ENCODE assay signal across 14 cellular contexts in genomic region chrX:32644476-32644875, GRCh38.
DNase-seq lines count a peak whose midpoint lies in the region; ATAC-seq and TF ChIP-seq lines count a peak whose summit lies in the region.
"Had no signal": no experiment of that assay in that cellular context is flagged by ENCODE, and none has a peak within 500 bp of the region (broad histone marks: within the 10 kb centered on the region; RNA-seq: fewer than 3 reads in every experiment).

No MANE protein-coding gene starts in this region.

- H3K9me3 Mint-ChIP-seq in GM23338 = no peaks in the 10 kb centered on the region
- H3K9me3 Mint-ChIP-seq in mesothelial cell of epicardium = no peaks in the 10 kb centered on the region
- H3K9me3 Mint-ChIP-seq: IgD-negative memory B cell had no signal

- H4K20me1 ChIP-seq in GM23338 (replicated peaks; ENCODE audit: insufficient read depth) = no peaks in the 10 kb centered on the region

- no peak overlapping the region; the same call in 1 of the 2 replicates for H3K27ac Mint-ChIP-seq in GM23338
- H3K27ac Mint-ChIP-seq in mesothelial cell of epicardium = peak overlapping the region; percentile 49
- H3K27ac Mint-ChIP-seq: CD8-positive, alpha-beta T cell; IgD-negative memory B cell had no signal

- H3K36me3 ChIP-seq in GM23338 (ENCODE audit: insufficient read depth) = no peaks in the 10 kb centered on the region
- no peaks in the 10 kb centered on the region for H3K36me3 ChIP-seq in spleen

- H3K27me3 ChIP-seq in GM23338 (ENCODE audit: insufficient read depth) (no peaks in the 10 kb centered on the region), spleen (replicated peaks in 1 of 7) (no peaks in the 10 kb centered on the region)

- no peak overlapping the region for H3K4me3 Mint-ChIP-seq in GM23338
- H3K4me3 Mint-ChIP-seq in mesothelial cell of epicardium = no peak overlapping the region
- H3K4me3 Mint-ChIP-seq: CD14-positive monocyte; CD8-positive, alpha-beta T cell; IgD-negative memory B cell had no signal

- no peaks in the 10 kb centered on the region for H3K36me3 Mint-ChIP-seq in GM23338 (ENCODE audit: low read depth)
- peaks cover 2% of the 10 kb centered on the region for H3K36me3 Mint-ChIP-seq in mesothelial cell of epicardium
- H3K36me3 Mint-ChIP-seq: CD14-positive monocyte; CD8-positive, alpha-beta T cell; IgD-negative memory B cell had no signal

- no peaks in the 10 kb centered on the region for H3K4me1 ChIP-seq in GM23338 (ENCODE audit: insufficient read depth)
- H3K4me1 ChIP-seq in spleen = no peaks in the 10 kb centered on the region
- H3K4me1 ChIP-seq: A549 had no signal

- no peak for TF ChIP-seq POLR2A in spleen (IDR thresholded peaks at IDR 0.05)

- H3K9me2 ChIP-seq in GM23338 (ENCODE audit: insufficient read depth) = no peaks in the 10 kb centered on the region

- intact Hi-C loops in spleen (cut with DNase I; ENCODE audit: low total_unique reads) = no loop called here

- TF ChIP-seq CTCF in GM23338 (conservative IDR thresholded peaks at IDR 0.05; ENCODE audit: low read depth in 2 of 2) (no peak), mesothelial cell of epicardium (IDR thresholded peaks at IDR 0.05; ENCODE audit: unreplicated experiment) (no peak), spleen (IDR thresholded peaks at IDR 0.05 in 8 of 11, conservative IDR thresholded peaks at IDR 0.05 in 3 of 11) (no peak)

- ATAC-seq in GM23338 = peak; percentile 45
- ATAC-seq in GM21723 (IDR thresholded peaks at IDR 0.05; ENCODE audit: unreplicated experiment) = no peak
- ATAC-seq: A549; CD8-positive, alpha-beta T cell; GM12878 had no signal

- in situ Hi-C loops in KBM-7 (cut with MboI; ENCODE audit: low pct_unique_long_range_greater_than_20kb, low sequenced_read_pairs) = no loop called here

- H3K27me3 Mint-ChIP-seq in GM23338 (ENCODE audit: insufficient read depth, low read depth, poor library complexity) (no peaks in the 10 kb centered on the region), mesothelial cell of epicardium (ENCODE audit: low read depth) (no peaks in the 10 kb centered on the region)
- H3K27me3 Mint-ChIP-seq: IgD-negative memory B cell had no signal

- no peak overlapping the region for H3K4me2 ChIP-seq in GM23338
- H3K4me2 ChIP-seq: A549, KMS-11 had no signal

- H3F3A ChIP-seq in GM23338 (replicated peaks; ENCODE audit: low read depth) = no peaks in the 10 kb centered on the region

- H3K4me1 Mint-ChIP-seq in GM23338 = peaks cover 14% of the 10 kb centered on the region; the same call in 2 of the 3 replicates
- peaks cover 25% of the 10 kb centered on the region for H3K4me1 Mint-ChIP-seq in mesothelial cell of epicardium
- H3K4me1 Mint-ChIP-seq: CD14-positive monocyte, IgD-negative memory B cell had no signal

- H3K79me2 ChIP-seq in GM23338 (replicated peaks; ENCODE audit: insufficient read depth) = no peaks in the 10 kb centered on the region

- no peaks in the 10 kb centered on the region for H3K9me3 ChIP-seq in spleen
- H3K9me3 ChIP-seq: A549 had no signal

- no peak overlapping the region for H2AFZ ChIP-seq in GM23338

- DNase-seq in GM23338 (ENCODE audit: low spot score) (peak; percentile 37), amniotic epithelial cell (ENCODE audit: low read depth) (peak; percentile 67), iPS DF 19.7 (ENCODE audit: low read depth, low spot score) (peak; percentile 38), mesothelial cell of epicardium (ENCODE audit: low spot score in 2 of 2, unreplicated experiment in 2 of 2) (no peak), spleen (no peak), KBM-7 (no peak)
- DNase-seq: CD8-positive, alpha-beta T cell; COR-L47 had no signal

- H3K4me3 ChIP-seq in GM23338 (no peak overlapping the region), spleen (no peak overlapping the region)
- H3K4me3 ChIP-seq: A549, GM12878 had no signal

- H3K27ac ChIP-seq in GM23338 (ENCODE audit: low read depth) (no peak overlapping the region), spleen (no peak overlapping the region)
- H3K27ac ChIP-seq: A549, KMS-11 had no signal

- 66 to 86% (median 73%) methylated on average over 5 of the region's 5 CpGs for WGBS in spleen, 5 donors

TF ChIP-seq in GM23338, 12 proteins besides CTCF, POLR2A, EP300 and RAD21:
- TF ChIP-seq CREB1 (CRISPR knock-in tag; IDR thresholded peaks at IDR 0.05; ENCODE audit: low read depth) (no peak), ZNF331 (CRISPR knock-in tag; IDR thresholded peaks at IDR 0.05; ENCODE audit: low read depth) (no peak), NANOG (IDR thresholded peaks at IDR 0.05; ENCODE audit: borderline replicate concordance) (no peak)
- TF ChIP-seq, protein P1, sequence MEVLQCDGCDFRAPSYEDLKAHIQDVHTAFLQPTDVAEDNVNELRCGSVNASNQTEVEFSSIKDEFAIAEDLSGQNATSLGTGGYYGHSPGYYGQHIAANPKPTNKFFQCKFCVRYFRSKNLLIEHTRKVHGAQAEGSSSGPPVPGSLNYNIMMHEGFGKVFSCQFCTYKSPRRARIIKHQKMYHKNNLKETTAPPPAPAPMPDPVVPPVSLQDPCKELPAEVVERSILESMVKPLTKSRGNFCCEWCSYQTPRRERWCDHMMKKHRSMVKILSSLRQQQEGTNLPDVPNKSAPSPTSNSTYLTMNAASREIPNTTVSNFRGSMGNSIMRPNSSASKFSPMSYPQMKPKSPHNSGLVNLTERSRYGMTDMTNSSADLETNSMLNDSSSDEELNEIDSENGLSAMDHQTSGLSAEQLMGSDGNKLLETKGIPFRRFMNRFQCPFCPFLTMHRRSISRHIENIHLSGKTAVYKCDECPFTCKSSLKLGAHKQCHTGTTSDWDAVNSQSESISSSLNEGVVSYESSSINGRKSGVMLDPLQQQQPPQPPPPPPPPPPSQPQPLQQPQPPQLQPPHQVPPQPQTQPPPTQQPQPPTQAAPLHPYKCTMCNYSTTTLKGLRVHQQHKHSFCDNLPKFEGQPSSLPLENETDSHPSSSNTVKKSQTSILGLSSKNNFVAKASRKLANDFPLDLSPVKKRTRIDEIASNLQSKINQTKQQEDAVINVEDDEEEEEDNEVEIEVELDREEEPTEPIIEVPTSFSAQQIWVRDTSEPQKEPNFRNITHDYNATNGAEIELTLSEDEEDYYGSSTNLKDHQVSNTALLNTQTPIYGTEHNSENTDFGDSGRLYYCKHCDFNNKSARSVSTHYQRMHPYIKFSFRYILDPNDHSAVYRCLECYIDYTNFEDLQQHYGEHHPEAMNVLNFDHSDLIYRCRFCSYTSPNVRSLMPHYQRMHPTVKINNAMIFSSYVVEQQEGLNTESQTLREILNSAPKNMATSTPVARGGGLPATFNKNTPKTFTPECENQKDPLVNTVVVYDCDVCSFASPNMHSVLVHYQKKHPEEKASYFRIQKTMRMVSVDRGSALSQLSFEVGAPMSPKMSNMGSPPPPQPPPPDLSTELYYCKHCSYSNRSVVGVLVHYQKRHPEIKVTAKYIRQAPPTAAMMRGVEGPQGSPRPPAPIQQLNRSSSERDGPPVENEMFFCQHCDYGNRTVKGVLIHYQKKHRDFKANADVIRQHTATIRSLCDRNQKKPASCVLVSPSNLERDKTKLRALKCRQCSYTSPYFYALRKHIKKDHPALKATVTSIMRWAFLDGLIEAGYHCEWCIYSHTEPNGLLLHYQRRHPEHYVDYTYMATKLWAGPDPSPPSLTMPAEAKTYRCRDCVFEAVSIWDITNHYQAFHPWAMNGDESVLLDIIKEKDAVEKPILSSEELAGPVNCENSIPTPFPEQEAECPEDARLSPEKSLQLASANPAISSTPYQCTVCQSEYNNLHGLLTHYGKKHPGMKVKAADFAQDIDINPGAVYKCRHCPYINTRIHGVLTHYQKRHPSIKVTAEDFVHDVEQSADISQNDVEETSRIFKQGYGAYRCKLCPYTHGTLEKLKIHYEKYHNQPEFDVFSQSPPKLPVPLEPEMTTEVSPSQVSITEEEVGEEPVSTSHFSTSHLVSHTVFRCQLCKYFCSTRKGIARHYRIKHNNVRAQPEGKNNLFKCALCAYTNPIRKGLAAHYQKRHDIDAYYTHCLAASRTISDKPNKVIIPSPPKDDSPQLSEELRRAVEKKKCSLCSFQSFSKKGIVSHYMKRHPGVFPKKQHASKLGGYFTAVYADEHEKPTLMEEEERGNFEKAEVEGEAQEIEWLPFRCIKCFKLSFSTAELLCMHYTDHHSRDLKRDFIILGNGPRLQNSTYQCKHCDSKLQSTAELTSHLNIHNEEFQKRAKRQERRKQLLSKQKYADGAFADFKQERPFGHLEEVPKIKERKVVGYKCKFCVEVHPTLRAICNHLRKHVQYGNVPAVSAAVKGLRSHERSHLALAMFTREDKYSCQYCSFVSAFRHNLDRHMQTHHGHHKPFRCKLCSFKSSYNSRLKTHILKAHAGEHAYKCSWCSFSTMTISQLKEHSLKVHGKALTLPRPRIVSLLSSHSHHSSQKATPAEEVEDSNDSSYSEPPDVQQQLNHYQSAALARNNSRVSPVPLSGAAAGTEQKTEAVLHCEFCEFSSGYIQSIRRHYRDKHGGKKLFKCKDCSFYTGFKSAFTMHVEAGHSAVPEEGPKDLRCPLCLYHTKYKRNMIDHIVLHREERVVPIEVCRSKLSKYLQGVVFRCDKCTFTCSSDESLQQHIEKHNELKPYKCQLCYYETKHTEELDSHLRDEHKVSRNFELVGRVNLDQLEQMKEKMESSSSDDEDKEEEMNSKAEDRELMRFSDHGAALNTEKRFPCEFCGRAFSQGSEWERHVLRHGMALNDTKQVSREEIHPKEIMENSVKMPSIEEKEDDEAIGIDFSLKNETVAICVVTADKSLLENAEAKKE (CRISPR knock-in tag; IDR thresholded peaks at IDR 0.05) = peak; percentile 83

Comparison
In these comparisons a context has a peak if more than half of its experiments do, and no peak if none do; other contexts are left out.
1. DNase-seq: peak in GM23338 (single experiment), amniotic epithelial cell (single experiment) and iPS DF 19.7 (single experiment); none in mesothelial cell of epicardium (0 of 2), spleen (single experiment) and KBM-7 (single experiment).